Comparison of ENCODE assay signal across 8 cellular contexts in the genomic region with DNA sequence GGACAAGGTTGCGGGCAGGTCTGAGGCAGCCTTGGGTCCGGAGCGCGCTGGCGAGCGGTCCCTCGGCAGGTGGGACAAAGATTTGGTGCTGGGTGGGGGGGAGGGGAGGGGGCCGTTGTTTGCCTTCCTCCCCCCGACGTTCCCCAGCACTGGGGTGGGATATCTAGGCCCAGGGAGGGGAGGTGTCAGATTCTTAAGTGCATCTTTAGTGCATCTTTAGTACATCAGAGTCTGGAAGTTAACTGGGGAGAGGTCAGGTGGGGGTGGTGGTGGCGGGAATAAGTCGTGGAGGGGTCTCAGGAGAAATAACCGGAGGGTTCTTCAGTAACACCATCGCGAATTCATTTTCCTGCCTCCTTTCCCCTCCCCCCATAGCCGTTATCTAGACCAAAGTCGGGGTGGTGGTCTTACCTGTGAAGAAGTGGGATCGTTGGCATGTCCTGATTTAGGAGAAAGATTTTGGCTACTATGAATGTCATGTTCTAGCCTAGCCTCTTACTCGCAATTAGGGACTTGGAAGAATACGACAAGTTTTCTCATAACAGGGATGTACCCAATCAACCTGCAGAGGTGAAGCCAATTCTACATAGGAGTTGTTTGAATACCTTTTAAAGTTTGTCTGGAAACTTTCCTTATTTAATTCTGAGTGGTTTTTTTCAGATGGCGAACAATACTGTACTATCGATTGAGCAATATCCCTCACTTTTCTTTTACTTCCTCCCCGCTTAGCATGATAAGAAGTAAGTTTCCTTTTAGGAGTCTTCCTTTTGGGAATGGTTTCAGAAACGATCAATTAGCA. TPM values are rescaled to one million over a fixed set of nuclear protein-coding genes. Genes with fewer than 3 reads are reported as not detected.
DNase-seq lines count a peak whose midpoint lies in the region; ATAC-seq and TF ChIP-seq lines count a peak whose summit lies in the region.

No MANE protein-coding gene starts in this region.

- H3K27ac ChIP-seq in iPS-20b (ENCODE audit: low read length): peak overlapping the region; percentile 74

- H3K9me3 Mint-ChIP-seq in activated T-helper 2 cell treated with anti-CD3 and anti-CD28 coated beads, Interferon-gamma antibody, Interleukin-2, Interleukin-4, amounts not matched to agents 10 μg/mL and 5 μg/mL and 100 μg/mL, durations not matched to agents 14 hours and 24 hours and 36 hours: no peaks in the 10 kb centered on the region
- H3K9me3 Mint-ChIP-seq in stimulated activated naive CD8-positive, alpha-beta T cell treated with anti-CD3 and anti-CD28 coated beads, Interleukin-15, amount 100 ng/mL, for 72 hours: peaks cover 0 to 4% of the 10 kb centered on the region in 2 donors

- ATAC-seq in stimulated activated naive CD8-positive, alpha-beta T cell treated with anti-CD3 and anti-CD28 coated beads, Interleukin-15, amount 100 ng/mL, for 72 hours: no peak
- ATAC-seq in HG02588 (IDR thresholded peaks at IDR 0.05; ENCODE audit: unreplicated experiment): no peak

- peaks cover 28% of the 10 kb centered on the region for H3K4me1 Mint-ChIP-seq in activated T-helper 2 cell treated with anti-CD3 and anti-CD28 coated beads, Interferon-gamma antibody, Interleukin-2, Interleukin-4, amounts not matched to agents 10 μg/mL and 5 μg/mL and 100 μg/mL, durations not matched to agents 14 hours and 24 hours and 36 hours (ENCODE audit: low read depth)
- peaks cover 28% of the 10 kb centered on the region for H3K4me1 Mint-ChIP-seq in stimulated activated naive CD8-positive, alpha-beta T cell treated with anti-CD3 and anti-CD28 coated beads, Interleukin-15, amount 100 ng/mL, for 72 hours

- H3K27me3 Mint-ChIP-seq in activated T-helper 2 cell treated with anti-CD3 and anti-CD28 coated beads, Interferon-gamma antibody, Interleukin-2, Interleukin-4, amounts not matched to agents 10 μg/mL and 5 μg/mL and 100 μg/mL, durations not matched to agents 14 hours and 24 hours and 36 hours (ENCODE audit: low read depth): peaks cover 5% of the 10 kb centered on the region
- peaks cover 5% of the 10 kb centered on the region for H3K27me3 Mint-ChIP-seq in stimulated activated naive CD8-positive, alpha-beta T cell treated with anti-CD3 and anti-CD28 coated beads, Interleukin-15, amount 100 ng/mL, for 72 hours

- intact Hi-C loops in activated T-helper 2 cell treated with anti-CD3 and anti-CD28 coated beads, Interferon-gamma antibody, Interleukin-2, Interleukin-4, amounts not matched to agents 10 μg/mL and 5 μg/mL and 100 μg/mL, durations not matched to agents 14 hours and 24 hours and 36 hours (cut with micrococcal nuclease): loop anchor here (2.0 to 10.0 kb wide), 2 partner anchors 67 to 235 kb away; a partner anchor contains a TSS

- peaks cover 6% of the 10 kb centered on the region; the same call in 1 of the 2 replicates for H3K4me1 ChIP-seq in iPS-20b (ENCODE audit: insufficient read depth, low read length)

- H3K27ac Mint-ChIP-seq in activated T-helper 2 cell treated with anti-CD3 and anti-CD28 coated beads, Interferon-gamma antibody, Interleukin-2, Interleukin-4, amounts not matched to agents 10 μg/mL and 5 μg/mL and 100 μg/mL, durations not matched to agents 14 hours and 24 hours and 36 hours: peak overlapping the region; percentile 68
- peak overlapping the region; percentile 54 to 85 for H3K27ac Mint-ChIP-seq in stimulated activated naive CD8-positive, alpha-beta T cell treated with anti-CD3 and anti-CD28 coated beads, Interleukin-15, amount 100 ng/mL, for 72 hours

- TF ChIP-seq CTCF in HFF-Myc (IDR thresholded peaks at IDR 0.05; ENCODE audit: low read depth, low read length, missing control alignments) (no peak), GM10266 (IDR thresholded peaks at IDR 0.05; ENCODE audit: control insufficient read depth, insufficient read depth, low read depth, missing control alignments) (no peak)

- DNase-seq in CD1c-positive myeloid dendritic cell (ENCODE audit: extremely low spot score) (peak; percentile 25), HFF-Myc (ENCODE audit: extremely low read depth, low read depth) (no peak), GM10266 (ENCODE audit: extremely low spot score) (no peak)
- DNase-seq in activated T-helper 2 cell treated with anti-CD3 and anti-CD28 coated beads, Interferon-gamma antibody, Interleukin-2, Interleukin-4, amounts not matched to agents 10 μg/mL and 5 μg/mL and 100 μg/mL, durations not matched to agents 14 hours and 24 hours and 36 hours (ENCODE audit: low spot score): no peak
- no peak for DNase-seq in stimulated activated naive CD8-positive, alpha-beta T cell treated with anti-CD3 and anti-CD28 coated beads, Interleukin-15, amount 100 ng/mL, for 72 hours
- no peak for DNase-seq in activated CD4-positive, alpha-beta T cell treated with anti-CD3 and anti-CD28 coated beads for 1 hour

- H3K36me3 ChIP-seq in iPS-20b (ENCODE audit: insufficient read depth, low read depth, low read length): no peaks in the 10 kb centered on the region

- peaks cover 12% of the 10 kb centered on the region for H3K36me3 Mint-ChIP-seq in activated T-helper 2 cell treated with anti-CD3 and anti-CD28 coated beads, Interferon-gamma antibody, Interleukin-2, Interleukin-4, amounts not matched to agents 10 μg/mL and 5 μg/mL and 100 μg/mL, durations not matched to agents 14 hours and 24 hours and 36 hours (ENCODE audit: low read depth)

- H3K9me3 ChIP-seq in iPS-20b (ENCODE audit: insufficient read depth, low read depth, low read length): no peaks in the 10 kb centered on the region

- H3K9ac ChIP-seq in iPS-20b (ENCODE audit: low read depth, low read length): peak overlapping the region; percentile 78; the same call in 1 of the 2 replicates

- peak overlapping the region; percentile 81 for H3K4me3 Mint-ChIP-seq in activated T-helper 2 cell treated with anti-CD3 and anti-CD28 coated beads, Interferon-gamma antibody, Interleukin-2, Interleukin-4, amounts not matched to agents 10 μg/mL and 5 μg/mL and 100 μg/mL, durations not matched to agents 14 hours and 24 hours and 36 hours (ENCODE audit: low read depth)
- peak overlapping the region; percentile 85 to 86 for H3K4me3 Mint-ChIP-seq in stimulated activated naive CD8-positive, alpha-beta T cell treated with anti-CD3 and anti-CD28 coated beads, Interleukin-15, amount 100 ng/mL, for 72 hours

- peak overlapping the region; percentile 59 for H3K4me3 ChIP-seq in HFF-Myc (replicated peaks; ENCODE audit: low read depth, low read length)
- H3K4me3 ChIP-seq in iPS-20b (ENCODE audit: low read length): peak overlapping the region; percentile 89

- no peaks in the 10 kb centered on the region for H3K27me3 ChIP-seq in iPS-20b (ENCODE audit: insufficient read depth, low read length)

RNA-seq across cellular contexts. Expression of a gene that starts 0.9 kb away (rescaled TPM):
- 31.9 and 35.1 TPM in 2 replicates for total RNA-seq in activated T-helper 2 cell treated with anti-CD3 and anti-CD28 coated beads, Interferon-gamma antibody, Interleukin-2, Interleukin-4, amounts not matched to agents 10 μg/mL and 5 μg/mL and 100 μg/mL, durations not matched to agents 14 hours and 24 hours and 36 hours
